In the genomic region with DNA sequence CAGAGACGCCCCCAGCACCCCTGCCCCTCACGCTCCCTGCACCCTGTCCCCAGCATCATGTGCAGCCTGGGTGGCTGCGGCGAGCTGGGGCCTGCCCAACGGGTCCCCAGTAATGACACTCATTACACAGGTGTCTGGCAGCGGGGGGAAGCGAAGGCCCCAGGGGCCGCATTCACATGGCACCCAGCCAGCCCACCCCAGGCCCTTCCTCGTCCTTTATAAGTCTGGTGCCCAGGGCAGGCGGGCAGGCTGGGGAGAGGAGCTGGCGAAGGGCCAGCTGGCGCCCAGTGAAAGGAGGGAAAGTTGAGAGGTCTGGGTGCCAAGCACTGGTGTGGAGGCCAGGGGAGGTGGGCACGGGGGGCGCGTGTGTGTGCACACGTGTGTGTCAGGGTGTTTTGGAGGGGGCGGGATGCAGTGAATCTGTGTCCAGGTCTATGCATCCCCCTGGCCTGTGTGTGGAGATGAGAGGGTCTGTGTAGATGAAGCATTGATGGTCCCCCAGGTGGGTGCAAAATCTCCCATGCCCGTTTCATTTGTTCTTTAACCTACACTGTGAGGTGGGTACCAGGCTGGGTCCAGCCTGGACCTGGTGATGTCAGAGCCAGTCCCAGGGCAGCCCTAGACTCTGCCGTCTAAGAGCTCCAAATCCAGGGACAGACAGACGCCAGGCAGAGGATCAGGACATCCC, we compare ENCODE assay signal across 16 cellular contexts.
DNase-seq lines count a peak whose midpoint lies in the region; ATAC-seq, FAIRE-seq and TF ChIP-seq lines count a peak whose summit lies in the region.
"Had no signal": no experiment of that assay in that cellular context is flagged by ENCODE, and none has a peak within 500 bp of the region (broad histone marks: within the 10 kb centered on the region; RNA-seq: fewer than 3 reads in every experiment).

No MANE protein-coding gene starts in this region.

- H3K36me3 Mint-ChIP-seq in osteocyte (ENCODE audit: unreplicated experiment) (no peaks in the 10 kb centered on the region), GM23338 (ENCODE audit: low read depth) (no peaks in the 10 kb centered on the region)
- H3K36me3 Mint-ChIP-seq in activated T-cell treated with anti-CD3 and anti-CD28 coated beads, Interleukin-2, amount 50 U/mL, for 72 hours (ENCODE audit: insufficient read depth in 2 of 2), result no peaks in the 10 kb centered on the region
- H3K36me3 Mint-ChIP-seq: CD4-positive, CD25-positive, alpha-beta regulatory T cell had no signal

- no peak overlapping the region for H3K4me2 ChIP-seq in GM23338

- no peaks in the 10 kb centered on the region for H3K9me3 Mint-ChIP-seq in osteocyte (ENCODE audit: unreplicated experiment)
- H3K9me3 Mint-ChIP-seq in activated T-cell treated with anti-CD3 and anti-CD28 coated beads, Interleukin-2, amount 50 U/mL, for 72 hours, result peaks cover 3 to 4% of the 10 kb centered on the region in 2 donors
- no peaks in the 10 kb centered on the region for H3K9me3 Mint-ChIP-seq in GM23338
- H3K9me3 Mint-ChIP-seq: activated T-cell treated with anti-CD3 and anti-CD28 coated beads, Interleukin-2, amount 50 U/mL, for 24 hours; CD4-positive, CD25-positive, alpha-beta regulatory T cell had no signal

- no peaks in the 10 kb centered on the region; the same call in 1 of the 2 replicates for H3K36me3 ChIP-seq in BE2C
- H3K36me3 ChIP-seq in HEK293 (ENCODE audit: control insufficient read depth in 2 of 2, insufficient read depth in 1 of 2, low read length in 2 of 2), result no peaks in the 10 kb centered on the region
- H3K36me3 ChIP-seq in adipocyte (ENCODE audit: control insufficient read depth, insufficient read depth, low read length, severe bottlenecking), result no peaks in the 10 kb centered on the region
- H3K36me3 ChIP-seq in GM23338 (ENCODE audit: insufficient read depth), result no peaks in the 10 kb centered on the region
- H3K36me3 ChIP-seq: brain microvascular endothelial cell had no signal

- no peaks in the 10 kb centered on the region for H3K79me2 ChIP-seq in GM23338 (replicated peaks; ENCODE audit: insufficient read depth)

- H3F3A ChIP-seq in GM23338 (replicated peaks; ENCODE audit: low read depth), result no peaks in the 10 kb centered on the region

- no peak overlapping the region for H3K4me3 ChIP-seq in BE2C (ENCODE audit: low read depth, low read length)
- H3K4me3 ChIP-seq in HEK293 (ENCODE audit: low read depth, low read length), result no peak overlapping the region
- no peak overlapping the region for H3K4me3 ChIP-seq in adipocyte (ENCODE audit: low read length)
- no peak overlapping the region for H3K4me3 ChIP-seq in GM23338
- H3K4me3 ChIP-seq: mucosa of descending colon had no signal

- DNase-seq in BE2C (peak; percentile 88), adipocyte (ENCODE audit: low read depth) (no peak), osteocyte (ENCODE audit: extremely low spot score, unreplicated experiment) (no peak), GM19239 (ENCODE audit: insufficient read length, low spot score) (no peak), GM23338 (ENCODE audit: low spot score) (no peak), activated T-cell treated with anti-CD3 and anti-CD28 coated beads for 4 hours (no peak)
- no peak for DNase-seq in activated T-cell treated with anti-CD3 and anti-CD28 coated beads, Interleukin-2, amount 50 U/mL, for 72 hours
- DNase-seq: activated T-cell treated with anti-CD3 and anti-CD28 coated beads, Interleukin-2, amount 50 U/mL, for 24 hours; brain microvascular endothelial cell; CD4-positive, CD25-positive, alpha-beta regulatory T cell; NCI-H226 had no signal

- H3K27me3 Mint-ChIP-seq in osteocyte (ENCODE audit: unreplicated experiment) (peaks cover 3% of the 10 kb centered on the region), GM23338 (ENCODE audit: insufficient read depth, low read depth, poor library complexity) (peaks cover 10% of the 10 kb centered on the region)
- H3K27me3 Mint-ChIP-seq in activated T-cell treated with anti-CD3 and anti-CD28 coated beads, Interleukin-2, amount 50 U/mL, for 72 hours (ENCODE audit: low read depth), result peaks cover 13% of the 10 kb centered on the region

- no peaks in the 10 kb centered on the region for H4K20me1 ChIP-seq in GM23338 (replicated peaks; ENCODE audit: insufficient read depth)

- CTCF ChIA-PET in HEK293 (lab: Yijun Ruan, JAX), result interaction anchor here (1.0 to 1.5 kb wide), 2 partner anchors 14 to 107 kb away, joined by 3 read pairs; no protein-coding TSS in a partner anchor

- TF ChIP-seq CTCF in BE2C (IDR thresholded peaks at IDR 0.05; ENCODE audit: low read depth, low read length) (no peak), HEK293 (tag by site-specific recombination; IDR thresholded peaks at IDR 0.05) (no peak), osteocyte (IDR thresholded peaks at IDR 0.05) (no peak), GM23338 (conservative IDR thresholded peaks at IDR 0.05; ENCODE audit: low read depth in 2 of 2) (no peak)

- H3K4me3 Mint-ChIP-seq in osteocyte (ENCODE audit: unreplicated experiment), result no peak overlapping the region
- no peak overlapping the region for H3K4me3 Mint-ChIP-seq in activated T-cell treated with anti-CD3 and anti-CD28 coated beads, Interleukin-2, amount 50 U/mL, for 72 hours
- no peak overlapping the region for H3K4me3 Mint-ChIP-seq in GM23338
- H3K4me3 Mint-ChIP-seq: activated T-cell treated with anti-CD3 and anti-CD28 coated beads, Interleukin-2, amount 50 U/mL, for 24 hours; CD4-positive, CD25-positive, alpha-beta regulatory T cell had no signal

- FAIRE-seq in GM19239 (lab: Jason Lieb, UNC), result no peak
- FAIRE-seq: H54 had no signal

- ATAC-seq in activated T-cell treated with anti-CD3 and anti-CD28 coated beads, Interleukin-2, amount 50 U/mL, for 72 hours (replicated peaks in 1 of 2), result no peak
- no peak for ATAC-seq in GM23338
- ATAC-seq: mucosa of descending colon had no signal

- H3K27ac Mint-ChIP-seq in osteocyte (ENCODE audit: unreplicated experiment) (peak overlapping the region; percentile 28), GM23338 (no peak overlapping the region; the same call in 1 of the 2 replicates)
- no peak overlapping the region for H3K27ac Mint-ChIP-seq in activated T-cell treated with anti-CD3 and anti-CD28 coated beads, Interleukin-2, amount 50 U/mL, for 72 hours
- H3K27ac Mint-ChIP-seq: activated T-cell treated with anti-CD3 and anti-CD28 coated beads, Interleukin-2, amount 50 U/mL, for 24 hours; CD4-positive, CD25-positive, alpha-beta regulatory T cell had no signal

- H3K27ac ChIP-seq in HEK293 (ENCODE audit: extremely low read depth, low read depth, low read length) (no peak overlapping the region), GM23338 (ENCODE audit: low read depth) (no peak overlapping the region)
- H3K27ac ChIP-seq: brain microvascular endothelial cell, epithelial cell of prostate, VCaP had no signal

- no peaks in the 10 kb centered on the region for H3K9me3 ChIP-seq in BE2C
- no peaks in the 10 kb centered on the region for H3K9me3 ChIP-seq in HEK293 (ENCODE audit: control insufficient read depth, insufficient read depth, low read depth, low read length)
- H3K9me3 ChIP-seq in adipocyte (ENCODE audit: control insufficient read depth, low read length), result no peaks in the 10 kb centered on the region
- H3K9me3 ChIP-seq: mucosa of descending colon had no signal

- H3K4me1 Mint-ChIP-seq in osteocyte (ENCODE audit: unreplicated experiment) (peaks cover 25% of the 10 kb centered on the region), GM23338 (peaks cover 11% of the 10 kb centered on the region)
- peaks cover 17% of the 10 kb centered on the region for H3K4me1 Mint-ChIP-seq in activated T-cell treated with anti-CD3 and anti-CD28 coated beads, Interleukin-2, amount 50 U/mL, for 72 hours (ENCODE audit: low read depth)

- POLR2A ChIA-PET in HEK293 (lab: Yijun Ruan, JAX), result no interaction called here

- H3K9me2 ChIP-seq in GM23338 (ENCODE audit: insufficient read depth), result no peaks in the 10 kb centered on the region

- H3K4me1 ChIP-seq in BE2C (peaks cover 28% of the 10 kb centered on the region), HEK293 (ENCODE audit: control insufficient read depth, insufficient read depth, low read length) (no peaks in the 10 kb centered on the region), adipocyte (ENCODE audit: control insufficient read depth, insufficient read depth, low read length) (peaks cover 44% of the 10 kb centered on the region), GM23338 (ENCODE audit: insufficient read depth) (no peaks in the 10 kb centered on the region)

- peak overlapping the region; percentile 60 for H3K9ac ChIP-seq in adipocyte (ENCODE audit: low read length)

- no peaks in the 10 kb centered on the region for H3K27me3 ChIP-seq in BE2C
- H3K27me3 ChIP-seq in adipocyte (replicated peaks; ENCODE audit: control insufficient read depth, insufficient read depth, low read length), result no peaks in the 10 kb centered on the region
- H3K27me3 ChIP-seq in GM23338 (ENCODE audit: insufficient read depth), result no peaks in the 10 kb centered on the region
- H3K27me3 ChIP-seq: brain microvascular endothelial cell had no signal

- no peak overlapping the region for H2AFZ ChIP-seq in GM23338

TF ChIP-seq in HEK293, 187 proteins besides CTCF, POLR2A, EP300 and RAD21:
- TF ChIP-seq ZNF404 (tag by site-specific recombination; IDR thresholded peaks at IDR 0.05) (no peak), ZIC2 (tag by site-specific recombination; IDR thresholded peaks at IDR 0.05) (peak; percentile 39), YY2 (tag by site-specific recombination; IDR thresholded peaks at IDR 0.05) (no peak)

TF ChIP-seq in GM23338, 12 proteins besides CTCF, POLR2A, EP300 and RAD21 (continues in another document):
- no peak for TF ChIP-seq STAT1 (IDR thresholded peaks at IDR 0.05; ENCODE audit: unreplicated experiment)
- no peak for TF ChIP-seq EZH2 (IDR thresholded peaks at IDR 0.05; ENCODE audit: low read depth, unreplicated experiment)
